Comparison of ENCODE assay signal across 23 cellular contexts in the genomic region with DNA sequence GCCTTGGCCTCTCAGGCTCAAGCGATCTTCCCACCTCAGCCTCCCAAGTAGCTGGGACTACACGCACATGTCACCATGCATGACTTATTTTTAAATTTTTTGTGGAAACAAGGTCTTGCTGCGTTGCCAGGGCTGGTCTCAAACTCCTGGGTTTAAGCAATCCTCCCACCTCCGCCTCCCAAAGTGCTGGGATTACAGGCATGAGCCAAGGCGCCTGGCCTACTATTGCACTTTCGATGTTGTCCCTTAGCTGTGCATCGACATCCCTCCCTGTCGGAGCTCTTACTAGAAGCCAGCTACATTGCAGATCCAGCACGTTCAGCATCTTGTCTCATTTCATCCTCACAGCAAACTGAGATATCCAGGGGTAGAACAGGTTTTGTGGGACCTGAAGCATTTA.
A peak's percentile ranks its signal among the peaks of the same experiment; 100 is the strongest.
DNase-seq lines count a peak whose midpoint lies in the region; ATAC-seq and TF ChIP-seq lines count a peak whose summit lies in the region.
"Had no signal": no experiment of that assay in that cellular context is flagged by ENCODE, and none has a peak within 500 bp of the region (broad histone marks: within the 10 kb centered on the region; RNA-seq: fewer than 3 reads in every experiment).

No MANE protein-coding gene starts in this region.

- no peaks in the 10 kb centered on the region for H3K27me3 Mint-ChIP-seq in Calu3 (ENCODE audit: unreplicated experiment)
- H3K27me3 Mint-ChIP-seq: B cell had no signal

- H3K27me3 ChIP-seq in A673 (replicated peaks; ENCODE audit: insufficient read depth, low read depth, low read length, poor library complexity), result no peaks in the 10 kb centered on the region
- H3K27me3 ChIP-seq: SJCRH30 had no signal

- POLR2A ChIA-PET in A673 (lab: Charles Lee; ENCODE audit: low non-redundant PET), result no interaction called here

- no peaks in the 10 kb centered on the region for H3K9me3 Mint-ChIP-seq in Calu3 (ENCODE audit: low read depth, unreplicated experiment)

- H3K27ac ChIP-seq in A673 (ENCODE audit: low read depth, low read length, poor library complexity, severe bottlenecking), result no peak overlapping the region
- H3K27ac ChIP-seq: SJCRH30 had no signal

- no TSS peak for BruUV-seq in Calu3 (replicated peaks; lab: Mats Ljungman, UMichigan)
- BruUV-seq in A673 (replicated peaks; lab: Mats Ljungman, UMichigan), result no TSS peak

- peak overlapping the region; percentile 33 for H3K4me3 Mint-ChIP-seq in Calu3 (ENCODE audit: low read depth, unreplicated experiment)
- H3K4me3 Mint-ChIP-seq: B cell, CD14-positive monocyte had no signal

- peaks cover 6% of the 10 kb centered on the region for H3K36me3 Mint-ChIP-seq in Calu3 (ENCODE audit: insufficient read depth, unreplicated experiment)

- peak overlapping the region; percentile 42 for H3K27ac Mint-ChIP-seq in Calu3 (ENCODE audit: unreplicated experiment)
- H3K27ac Mint-ChIP-seq: B cell, CD14-positive monocyte had no signal

- CTCF ChIA-PET in Calu3 (lab: Charles Lee) (interaction anchor here (0.6 to 1.0 kb wide), 2 partner anchors 14 to 22 kb away, joined by 3 to 6 read pairs; no protein-coding TSS in a partner anchor), A673 (lab: Charles Lee) (no interaction called here)

- H3K4me1 ChIP-seq in mucosa of descending colon (ENCODE audit: low read depth), result peaks cover 31% of the 10 kb centered on the region
- H3K4me1 ChIP-seq in A673 (ENCODE audit: insufficient read depth, low read length, poor library complexity, severe bottlenecking), result peaks cover 18% of the 10 kb centered on the region
- H3K4me1 ChIP-seq: SJCRH30 had no signal

- DNase-seq in Calu3, result peak; percentile 9
- DNase-seq in left colon, result peak in 1 of 2 donors; percentile 37
- peak in 2 of 3 donors; percentile 48 to 54 for DNase-seq in mucosa of descending colon
- peak; percentile 20 for DNase-seq in renal cortical epithelial cell (ENCODE audit: low read depth)
- no peak for DNase-seq in activated CD4-positive, alpha-beta T cell treated with anti-CD3 and anti-CD28 coated beads for 1 hour
- no peak for DNase-seq in midbrain (lab: John Stamatoyannopoulos, UW)
- no peak for DNase-seq in A673 (ENCODE audit: low spot score)
- DNase-seq in NCI-H345 treated with DMSO at 0.1 percent for 48 hours (lab: John Stamatoyannopoulos, UW; ENCODE audit: unreplicated experiment), result no peak
- DNase-seq: DMS 273 treated with DMSO at 0.1 percent for 48 hours, DND-41, GOT3, HCEC 1CT, KBM-7, NCI-H1092, NCI-H1436, NCI-H2029 treated with DMSO at 0.1 percent for 48 hours, NCI-H446 treated with DMSO at 0.1 percent for 48 hours, NCI-H526 treated with DMSO at 0.1 percent for 48 hours, OCI-M1, SJCRH30 had no signal

- peaks cover 38% of the 10 kb centered on the region for H3K4me1 Mint-ChIP-seq in Calu3 (ENCODE audit: low read depth, unreplicated experiment)
- H3K4me1 Mint-ChIP-seq: B cell had no signal

- intact Hi-C loops in Calu3 (cut with micrococcal nuclease; ENCODE audit: unreplicated experiment), result loop anchor here (10.0 kb wide), 1 partner anchor 320 kb away; no protein-coding TSS in a partner anchor
- intact Hi-C loops in left colon (cut with DNase I, micrococcal nuclease), result no loop called here
- intact Hi-C loops in mucosa of descending colon (cut with DNase I, micrococcal nuclease), result no loop called here
- intact Hi-C loops in A673 (cut with micrococcal nuclease; ENCODE audit: unreplicated experiment), result no loop called here

- ATAC-seq in left colon (peak; percentile 45), mucosa of descending colon (peak; percentile 45)
- ATAC-seq: GM12878 had no signal

- H3K9me3 ChIP-seq in mucosa of descending colon (no peaks in the 10 kb centered on the region), A673 (ENCODE audit: low read depth, low read length, poor library complexity, severe bottlenecking) (no peaks in the 10 kb centered on the region)
- H3K9me3 ChIP-seq: SJCRH30 had no signal

- H3K36me3 ChIP-seq in mucosa of descending colon (ENCODE audit: low read depth) (no peaks in the 10 kb centered on the region), A673 (ENCODE audit: insufficient read depth, low read length, poor library complexity, severe bottlenecking) (no peaks in the 10 kb centered on the region)

- H3K4me3 ChIP-seq in mucosa of descending colon, result no peak overlapping the region
- no peak overlapping the region for H3K4me3 ChIP-seq in A673 (ENCODE audit: low read depth, low read length, poor library complexity, severe bottlenecking)
- H3K4me3 ChIP-seq: GM12878, SJCRH30 had no signal

- TF ChIP-seq CTCF in Calu3 (IDR thresholded peaks at IDR 0.05; ENCODE audit: unreplicated experiment), result no peak
- TF ChIP-seq CTCF in mucosa of descending colon (IDR thresholded peaks at IDR 0.05), result no peak
- no peak for TF ChIP-seq CTCF in A673 (conservative IDR thresholded peaks at IDR 0.05; ENCODE audit: low read depth, low read length)

Comparison
In these comparisons a context has a peak if more than half of its experiments do, and no peak if none do; other contexts are left out.
1. DNase-seq: peak in Calu3 (single experiment), mucosa of descending colon (2 of 3) and renal cortical epithelial cell (single experiment); none in activated CD4-positive, alpha-beta T cell treated with anti-CD3 and anti-CD28 coated beads for 1 hour (single experiment), midbrain (single experiment), A673 (single experiment) and NCI-H345 treated with DMSO at 0.1 percent for 48 hours (single experiment).